In genomic region chr1:205272541-205272940, GRCh38 we compare ENCODE assay signal across 11 cellular contexts.
"Had no signal": no experiment of that assay in that cellular context is flagged by ENCODE, and none has a peak within 500 bp of the region (broad histone marks: within the 10 kb centered on the region; RNA-seq: fewer than 3 reads in every experiment).

No MANE protein-coding gene starts in this region.

- H3K27ac ChIP-seq: adrenal gland, colonic mucosa, esophagus muscularis mucosa, right atrium auricular region, stomach had no signal

- DNase-seq: activated CD4-positive, alpha-beta memory T cell treated with anti-CD3 and anti-CD28 coated beads for 36 hours; activated effector memory CD4-positive, alpha-beta T cell treated with anti-CD3 and anti-CD28 coated beads, Interleukin-2, amount 50 U/mL, for 16 hours; activated T-cell treated with anti-CD3 and anti-CD28 coated beads, Interleukin-2, amount 50 U/mL, for 4 hours; adrenal gland; colonic mucosa; occipital lobe; small intestine; stomach; T-helper 1 cell had no signal

- H3K36me3 ChIP-seq: colonic mucosa had no signal

- FAIRE-seq: small intestine had no signal

- H3K4me3 ChIP-seq: adrenal gland, colonic mucosa, esophagus muscularis mucosa, right atrium auricular region, stomach had no signal

- H3K27me3 ChIP-seq: adrenal gland, colonic mucosa, esophagus muscularis mucosa, right atrium auricular region, stomach had no signal

- H3K9me3 ChIP-seq: adrenal gland, colonic mucosa, esophagus muscularis mucosa, right atrium auricular region, stomach had no signal
